Comparison of ENCODE assay signal across 1 cellular context in genomic region chr13:72781461-72782439, GRCh38.
TF ChIP-seq lines count a peak whose summit lies in the region.

TSS of gene DIS3 (minus strand) at chr13:72781900. CDS start at chr13:72781832, 68 bp downstream.
TSS of gene PIBF1 (plus strand) at chr13:72782133. CDS start at chr13:72783470, 1,337 bp downstream.

TF ChIP-seq in K562, 482 proteins besides CTCF, POLR2A, EP300 and RAD21 (continued from another document and continues in another):
- TF ChIP-seq PREB (CRISPR knock-in tag; IDR thresholded peaks at IDR 0.05): no peak
- TF ChIP-seq ZNF695 (CRISPR knock-in tag; IDR thresholded peaks at IDR 0.05): no peak
- TF ChIP-seq ZMIZ1 (IDR thresholded peaks at IDR 0.05; ENCODE audit: low read depth in 2 of 2, low read length in 2 of 2): no peak
- no peak for TF ChIP-seq FOXO4 (CRISPR knock-in tag; IDR thresholded peaks at IDR 0.05)
- no peak for TF ChIP-seq E2F5 (CRISPR knock-in tag; IDR thresholded peaks at IDR 0.05)
- TF ChIP-seq ARID4B (CRISPR knock-in tag; IDR thresholded peaks at IDR 0.05): no peak
- no peak for TF ChIP-seq ZNF79 (CRISPR knock-in tag; IDR thresholded peaks at IDR 0.05; ENCODE audit: low read depth)
- TF ChIP-seq BRCA1 (IDR thresholded peaks at IDR 0.05): no peak
- TF ChIP-seq BRCA1 (CRISPR knock-in tag; IDR thresholded peaks at IDR 0.05): no peak
- no peak for TF ChIP-seq TGIF2 (CRISPR knock-in tag; IDR thresholded peaks at IDR 0.05)
- no peak for TF ChIP-seq ZNF512 (tag; IDR thresholded peaks at IDR 0.05)
- no peak for TF ChIP-seq ZNF232 (CRISPR knock-in tag; IDR thresholded peaks at IDR 0.05)
- TF ChIP-seq GATAD2B (IDR thresholded peaks at IDR 0.05; ENCODE audit: borderline replicate concordance): no peak
- peak; percentile 43; the same call in 1 of the 2 replicates for TF ChIP-seq ZBTB7A (IDR thresholded peaks at IDR 0.05; ENCODE audit: borderline replicate concordance, control insufficient read depth, low read depth, low read length)
- peak; percentile 77 for TF ChIP-seq TFAP4 (CRISPR knock-in tag; IDR thresholded peaks at IDR 0.05; ENCODE audit: borderline replicate concordance)
- no peak for TF ChIP-seq ZBTB43 (CRISPR knock-in tag; IDR thresholded peaks at IDR 0.05)
- no peak for TF ChIP-seq RBM22 (IDR thresholded peaks at IDR 0.05; ENCODE audit: low read depth, low read length, poor library complexity, severe bottlenecking)
- TF ChIP-seq RNF2 (IDR thresholded peaks at IDR 0.05): no peak
- TF ChIP-seq TSC22D4 (tag; IDR thresholded peaks at IDR 0.05): no peak
- no peak for TF ChIP-seq SRSF7 (optimal IDR thresholded peaks at IDR 0.05; ENCODE audit: low read depth, low read length)
- TF ChIP-seq HINFP (tag; conservative IDR thresholded peaks at IDR 0.05; ENCODE audit: low read depth): no peak
- peak; percentile 47 for TF ChIP-seq JUND (IDR thresholded peaks at IDR 0.05; ENCODE audit: borderline replicate concordance, low read depth, low read length)
- no peak for TF ChIP-seq JUND (tag; IDR thresholded peaks at IDR 0.05; ENCODE audit: borderline replicate concordance, low read depth, low read length)
- peak; percentile 85 for TF ChIP-seq SUPT5H (IDR thresholded peaks at IDR 0.05)
- no peak for TF ChIP-seq NFXL1 (CRISPR knock-in tag; IDR thresholded peaks at IDR 0.05)
- TF ChIP-seq SMAD1 (IDR thresholded peaks at IDR 0.05; ENCODE audit: low read depth, low read length, partially characterized antibody): peak; percentile 23
- peak; percentile 83 for TF ChIP-seq NCOA1 (IDR thresholded peaks at IDR 0.05; ENCODE audit: low read depth)
- TF ChIP-seq TAF15 (IDR thresholded peaks at IDR 0.05; ENCODE audit: low read depth, low read length): no peak
- no peak for TF ChIP-seq FOXM1 (IDR thresholded peaks at IDR 0.05; ENCODE audit: low read depth)
- TF ChIP-seq FOXM1 (CRISPR knock-in tag; IDR thresholded peaks at IDR 0.05; ENCODE audit: low read depth): no peak
- TF ChIP-seq ASH1L (IDR thresholded peaks at IDR 0.05; ENCODE audit: borderline replicate concordance, low read depth, partially characterized antibody): no peak
- peak in 1 of 2 experiments; percentile 51; a peak in 1 of 4 replicates for TF ChIP-seq TRIM24 (IDR thresholded peaks at IDR 0.05)
- TF ChIP-seq XRCC3 (IDR thresholded peaks at IDR 0.05): no peak
- peak; percentile 96 for TF ChIP-seq RFX1 (IDR thresholded peaks at IDR 0.05)
- TF ChIP-seq NELFE (IDR thresholded peaks at IDR 0.05; ENCODE audit: insufficient read depth, insufficient read length): no peak
- TF ChIP-seq CEBPB (tag; IDR thresholded peaks at IDR 0.05): no peak
- TF ChIP-seq XRCC4 (IDR thresholded peaks at IDR 0.05; ENCODE audit: extremely low read depth, insufficient read depth, insufficient read length): no peak
- no peak for TF ChIP-seq SMAD3 (CRISPR knock-in tag; conservative IDR thresholded peaks at IDR 0.05)
- TF ChIP-seq NEUROD1 (IDR thresholded peaks at IDR 0.05; ENCODE audit: borderline replicate concordance, low read depth, low read length, partially characterized antibody): no peak
- peak; percentile 58 for TF ChIP-seq NR2C1 (IDR thresholded peaks at IDR 0.05)
- peak; percentile 66 for TF ChIP-seq NR2C1 (tag; IDR thresholded peaks at IDR 0.05)
- no peak for TF ChIP-seq MTA1 (IDR thresholded peaks at IDR 0.05; ENCODE audit: borderline replicate concordance)
- no peak for TF ChIP-seq SMARCC2 (IDR thresholded peaks at IDR 0.05; ENCODE audit: low read depth)
- TF ChIP-seq ZBTB33 (CRISPR knock-in tag; IDR thresholded peaks at IDR 0.05): no peak
- TF ChIP-seq ZNF133 (CRISPR knock-in tag; IDR thresholded peaks at IDR 0.05): no peak
- TF ChIP-seq MAZ (CRISPR knock-in tag; conservative IDR thresholded peaks at IDR 0.05 in 1 of 2, IDR thresholded peaks at IDR 0.05 in 1 of 2): peak; percentile 14 to 33; a peak in 1 of 4 replicates
- TF ChIP-seq BRD4 (IDR thresholded peaks at IDR 0.05): no peak
